26 cellular contexts compared by ENCODE assay signal in the genomic region with DNA sequence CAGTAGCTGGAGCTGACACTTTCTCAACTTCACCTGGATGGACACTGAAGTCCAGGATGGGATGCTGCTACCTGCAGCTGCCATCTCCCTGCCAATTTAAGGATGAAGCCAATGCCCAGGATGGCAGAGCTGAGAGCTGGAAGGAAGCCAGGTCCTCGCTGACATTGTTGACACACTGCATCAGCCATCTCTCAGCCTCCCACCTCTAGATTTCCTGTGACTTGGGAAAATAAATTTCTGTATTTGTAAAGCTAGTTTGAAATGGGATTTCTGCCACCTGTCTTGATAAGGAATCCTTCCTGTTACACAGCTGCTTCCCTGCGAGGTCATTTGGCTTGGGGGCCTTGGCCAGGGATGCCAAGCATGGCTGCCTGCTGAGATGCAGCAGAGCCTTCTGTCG. TPM values are rescaled to one million over a fixed set of nuclear protein-coding genes. Genes with fewer than 3 reads are reported as not detected.
DNase-seq lines count a peak whose midpoint lies in the region; TF ChIP-seq lines count a peak whose summit lies in the region.
"Had no signal": no experiment of that assay in that cellular context is flagged by ENCODE, and none has a peak within 500 bp of the region (broad histone marks: within the 10 kb centered on the region; RNA-seq: fewer than 3 reads in every experiment).

No MANE protein-coding gene starts in this region.

- no peak overlapping the region for H4K91ac ChIP-seq in mesenchymal stem cell (ENCODE audit: low read length)

- H3K36me3 ChIP-seq in mesenchymal stem cell (ENCODE audit: control insufficient read depth in 1 of 2, insufficient read depth in 2 of 2, low read depth in 1 of 2, low read length in 2 of 2) (peaks cover 0 to 9% of the 10 kb centered on the region in 2 experiments), esophagus muscularis mucosa (peaks cover 0 to 13% (median 5%) of the 10 kb centered on the region in 4 donors)
- H3K36me3 ChIP-seq: thoracic aorta had no signal

- peak overlapping the region; percentile 1 for H3K4me2 ChIP-seq in mesenchymal stem cell (ENCODE audit: low read length, poor library complexity, severe bottlenecking)
- H3K4me2 ChIP-seq: PC-9 had no signal

- no peak overlapping the region for H3K4ac ChIP-seq in mesenchymal stem cell (ENCODE audit: low read depth in 1 of 2, low read length in 2 of 2)

- TF ChIP-seq POLR2A in esophagus muscularis mucosa (IDR thresholded peaks at IDR 0.05; ENCODE audit: low read depth) = no peak

- H2BK5ac ChIP-seq in mesenchymal stem cell (ENCODE audit: low read depth, low read length, poor library complexity, severe bottlenecking) = no peak overlapping the region

- H3K4me1 ChIP-seq in mesenchymal stem cell (ENCODE audit: control insufficient read depth, insufficient read depth, low read depth, low read length) (peaks cover 4% of the 10 kb centered on the region), esophagus muscularis mucosa (peaks cover 0 to 3% (median under 1%) of the 10 kb centered on the region in 4 donors)

- H2AFZ ChIP-seq in mesenchymal stem cell (ENCODE audit: low read depth, low read length) = no peak overlapping the region
- H2AFZ ChIP-seq: PC-9 had no signal

- H3K9ac ChIP-seq in mesenchymal stem cell (ENCODE audit: low read length) = no peak overlapping the region

- no peak overlapping the region for H2BK12ac ChIP-seq in mesenchymal stem cell (ENCODE audit: low read length in 2 of 2)

- no peak overlapping the region for H2BK120ac ChIP-seq in mesenchymal stem cell (ENCODE audit: low read depth, low read length)

- no peak overlapping the region for H3K18ac ChIP-seq in mesenchymal stem cell (ENCODE audit: low read depth in 1 of 2, low read length in 2 of 2)

- H3K27ac ChIP-seq in mesenchymal stem cell (ENCODE audit: low read length, poor library complexity, severe bottlenecking) (no peak overlapping the region), esophagus muscularis mucosa (replicated peaks in 1 of 4) (no peak overlapping the region)
- H3K27ac ChIP-seq: left ventricle myocardium inferior, PC-9, spleen, thoracic aorta had no signal

- H4K8ac ChIP-seq in mesenchymal stem cell (ENCODE audit: low read length) = no peak overlapping the region

- intact Hi-C loops in esophagus muscularis mucosa (cut with DNase I) = no loop called here

- no peak for TF ChIP-seq EP300 in esophagus muscularis mucosa (IDR thresholded peaks at IDR 0.05)

- no peaks in the 10 kb centered on the region for H3K27me3 ChIP-seq in mesenchymal stem cell (ENCODE audit: control insufficient read depth in 1 of 2, insufficient read depth in 1 of 2, low read length in 2 of 2)
- no peaks in the 10 kb centered on the region for H3K27me3 ChIP-seq in esophagus muscularis mucosa
- H3K27me3 ChIP-seq: spleen had no signal

- peaks cover 44% of the 10 kb centered on the region for H3K79me1 ChIP-seq in mesenchymal stem cell (replicated peaks; ENCODE audit: low read length, poor library complexity, severe bottlenecking)

- H2BK15ac ChIP-seq in mesenchymal stem cell (ENCODE audit: low read depth, poor library complexity, severe bottlenecking) = no peak overlapping the region

- H3K9me3 ChIP-seq in mesenchymal stem cell (ENCODE audit: control insufficient read depth, low read length) (no peaks in the 10 kb centered on the region), esophagus muscularis mucosa (no peaks in the 10 kb centered on the region)
- H3K9me3 ChIP-seq: left ventricle myocardium inferior, spleen, thoracic aorta had no signal

- no peak overlapping the region for H3K23ac ChIP-seq in mesenchymal stem cell (ENCODE audit: low read length in 2 of 2)

- peak overlapping the region; percentile 63 for H2AK5ac ChIP-seq in mesenchymal stem cell (ENCODE audit: low read length, severe bottlenecking)

- 93% methylated on average over 2 of the region's 3 CpGs for WGBS in mesenchymal stem cell
- 65% methylated on average over 3 of the region's 3 CpGs for WGBS in esophagus muscularis mucosa

- DNase-seq in NCI-H1694 treated with DMSO at 0.1 percent for 48 hours (lab: John Stamatoyannopoulos, UW) = peak; percentile 3
- DNase-seq in NCI-H1694 (lab: John Stamatoyannopoulos, UW) = no peak
- peak; percentile 53 to 83 for DNase-seq in NCI-H2081 (lab: John Stamatoyannopoulos, UW)
- DNase-seq in NCI-H748 treated with DMSO at 0.1 percent for 48 hours (lab: John Stamatoyannopoulos, UW) = peak; percentile 50
- no peak for DNase-seq in mesenchymal stem cell
- DNase-seq in esophagus muscularis mucosa (ENCODE audit: extremely low spot score) = no peak
- no peak for DNase-seq in NCI-H774 (lab: John Stamatoyannopoulos, UW)
- DNase-seq in iPS-NIHi11 (ENCODE audit: low spot score) = no peak
- DNase-seq: 8988T; activated CD4-positive, alpha-beta T cell treated with anti-CD3 and anti-CD28 coated beads, Interleukin-2, amount 50 U/mL, for 48 hours; activated CD4-positive, CD25-positive, alpha-beta regulatory T cell treated with anti-CD3 and anti-CD28 coated beads, Interleukin-2, amount 50 U/mL, for 72 hours; activated naive CD8-positive, alpha-beta T cell treated with anti-CD3 and anti-CD28 coated beads, Interleukin-2, amount 50 U/mL, for 24 hours; activated T-cell treated with anti-CD3 and anti-CD28 coated beads, Interleukin-2, amount 50 U/mL, for 48 hours; caudate nucleus; left ventricle myocardium inferior; mesendoderm; NCI-H1436; NCI-H2227 treated with DMSO at 0.1 percent for 48 hours; PC-9; right cardiac atrium; SHP77 treated with DMSO at 0.1 percent for 48 hours; spleen; stimulated activated CD4-positive, alpha-beta T cell treated with anti-CD3 and anti-CD28 coated beads, Interleukin-2, amount 100 ng/mL, for 24 hours; stimulated activated naive CD8-positive, alpha-beta T cell treated with anti-CD3 and anti-CD28 coated beads, Interleukin-15, amount 100 ng/mL, for 72 hours; T-helper 2 cell had no signal

- no peak overlapping the region for H3K14ac ChIP-seq in mesenchymal stem cell (ENCODE audit: low read length in 2 of 2)

- no peak for TF ChIP-seq CTCF in esophagus muscularis mucosa (IDR thresholded peaks at IDR 0.05)

- H3K4me3 ChIP-seq in mesenchymal stem cell (ENCODE audit: insufficient read depth in 1 of 2, low read depth in 1 of 2, low read length in 2 of 2) (no peak overlapping the region), esophagus muscularis mucosa (no peak overlapping the region)
- H3K4me3 ChIP-seq: left ventricle myocardium inferior, PC-9, spleen, thoracic aorta had no signal

RNA-seq across cellular contexts. Expression of gene KCTD1, which starts 43.5 kb away (rescaled TPM):
- 9.8 TPM for polyA plus RNA-seq in mesenchymal stem cell (2013, experiment 1 of 2)
- polyA plus RNA-seq in mesenchymal stem cell (2013, experiment 2 of 2) = 8.9 TPM
- total RNA-seq in esophagus muscularis mucosa = 10 to 100 TPM in 3 of 4 donors, 1 to 10 TPM in 1; 7.1 to 17.6 (median 12.7) TPM

Comparison
In these comparisons a context has a peak if more than half of its experiments do, and no peak if none do; other contexts are left out.
1. DNase-seq: peak in NCI-H1694 treated with DMSO at 0.1 percent for 48 hours (single experiment), NCI-H2081 (2 of 2) and NCI-H748 treated with DMSO at 0.1 percent for 48 hours (single experiment); none in NCI-H1694 (single experiment), mesenchymal stem cell (single experiment), esophagus muscularis mucosa (single experiment), NCI-H774 (single experiment) and iPS-NIHi11 (single experiment).